1 cellular context compared by ENCODE assay signal in the genomic region with DNA sequence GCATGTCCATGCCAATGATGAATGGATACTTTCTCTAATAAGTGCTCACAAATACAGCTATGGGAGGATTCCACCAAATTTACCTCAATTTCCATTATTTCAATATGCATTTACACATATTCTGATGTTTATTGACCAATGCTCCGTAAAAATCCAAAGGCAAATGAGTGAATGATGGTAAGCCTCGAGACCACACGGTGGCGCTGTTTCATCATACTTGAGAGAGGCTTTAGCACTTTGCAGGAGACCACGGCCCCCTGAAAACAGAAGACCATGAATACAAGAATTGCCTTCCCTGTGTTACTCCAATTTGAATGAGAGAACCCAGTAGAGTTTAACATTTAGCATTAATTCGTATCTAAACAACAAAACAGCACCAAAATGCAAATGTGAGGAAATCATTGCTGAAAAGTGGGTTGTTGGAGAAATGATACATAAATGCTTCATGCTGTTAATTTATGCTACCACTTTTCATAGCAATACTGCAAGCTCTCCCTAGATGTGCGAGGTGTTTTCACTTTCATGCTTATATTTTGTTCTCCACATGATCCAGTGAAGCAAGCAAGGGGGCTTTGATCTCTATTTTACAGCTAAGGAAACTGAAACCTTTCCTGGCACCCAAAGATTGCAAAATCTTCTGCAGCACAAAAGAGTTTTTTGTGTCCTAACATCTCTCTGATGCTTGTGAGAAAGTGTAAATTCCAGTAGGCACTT.
TF ChIP-seq lines count a peak whose summit lies in the region.

No MANE protein-coding gene starts in this region.

TF ChIP-seq in HepG2, 621 proteins besides CTCF, POLR2A, EP300 and RAD21 (continued from another document):
- TF ChIP-seq, protein P1, sequence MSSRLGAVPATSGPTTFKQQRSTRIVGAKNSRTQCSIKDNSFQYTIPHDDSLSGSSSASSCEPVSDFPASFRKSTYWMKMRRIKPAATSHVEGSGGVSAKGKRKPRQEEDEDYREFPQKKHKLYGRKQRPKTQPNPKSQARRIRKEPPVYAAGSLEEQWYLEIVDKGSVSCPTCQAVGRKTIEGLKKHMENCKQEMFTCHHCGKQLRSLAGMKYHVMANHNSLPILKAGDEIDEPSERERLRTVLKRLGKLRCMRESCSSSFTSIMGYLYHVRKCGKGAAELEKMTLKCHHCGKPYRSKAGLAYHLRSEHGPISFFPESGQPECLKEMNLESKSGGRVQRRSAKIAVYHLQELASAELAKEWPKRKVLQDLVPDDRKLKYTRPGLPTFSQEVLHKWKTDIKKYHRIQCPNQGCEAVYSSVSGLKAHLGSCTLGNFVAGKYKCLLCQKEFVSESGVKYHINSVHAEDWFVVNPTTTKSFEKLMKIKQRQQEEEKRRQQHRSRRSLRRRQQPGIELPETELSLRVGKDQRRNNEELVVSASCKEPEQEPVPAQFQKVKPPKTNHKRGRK (CRISPR knock-in tag; IDR thresholded peaks at IDR 0.05) = no peak
- TF ChIP-seq FOSL1 (CRISPR knock-in tag; IDR thresholded peaks at IDR 0.05; ENCODE audit: borderline replicate concordance) = no peak
- TF ChIP-seq, protein P2, sequence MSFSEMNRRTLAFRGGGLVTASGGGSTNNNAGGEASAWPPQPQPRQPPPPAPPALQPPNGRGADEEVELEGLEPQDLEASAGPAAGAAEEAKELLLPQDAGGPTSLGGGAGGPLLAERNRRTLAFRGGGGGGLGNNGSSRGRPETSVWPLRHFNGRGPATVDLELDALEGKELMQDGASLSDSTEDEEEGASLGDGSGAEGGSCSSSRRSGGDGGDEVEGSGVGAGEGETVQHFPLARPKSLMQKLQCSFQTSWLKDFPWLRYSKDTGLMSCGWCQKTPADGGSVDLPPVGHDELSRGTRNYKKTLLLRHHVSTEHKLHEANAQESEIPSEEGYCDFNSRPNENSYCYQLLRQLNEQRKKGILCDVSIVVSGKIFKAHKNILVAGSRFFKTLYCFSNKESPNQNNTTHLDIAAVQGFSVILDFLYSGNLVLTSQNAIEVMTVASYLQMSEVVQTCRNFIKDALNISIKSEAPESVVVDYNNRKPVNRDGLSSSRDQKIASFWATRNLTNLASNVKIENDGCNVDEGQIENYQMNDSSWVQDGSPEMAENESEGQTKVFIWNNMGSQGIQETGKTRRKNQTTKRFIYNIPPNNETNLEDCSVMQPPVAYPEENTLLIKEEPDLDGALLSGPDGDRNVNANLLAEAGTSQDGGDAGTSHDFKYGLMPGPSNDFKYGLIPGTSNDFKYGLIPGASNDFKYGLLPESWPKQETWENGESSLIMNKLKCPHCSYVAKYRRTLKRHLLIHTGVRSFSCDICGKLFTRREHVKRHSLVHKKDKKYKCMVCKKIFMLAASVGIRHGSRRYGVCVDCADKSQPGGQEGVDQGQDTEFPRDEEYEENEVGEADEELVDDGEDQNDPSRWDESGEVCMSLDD (CRISPR knock-in tag; IDR thresholded peaks at IDR 0.05; ENCODE audit: borderline replicate concordance) = no peak
- peak; percentile 39; the same call in 1 of the 2 replicates for TF ChIP-seq SIX1 (CRISPR knock-in tag; IDR thresholded peaks at IDR 0.05; ENCODE audit: borderline replicate concordance)
- 0 out of 2 replicates have a peak, but pooled peaks have one; percentile 16 for TF ChIP-seq SOX5 (CRISPR knock-in tag; IDR thresholded peaks at IDR 0.05; ENCODE audit: borderline replicate concordance)
- 0 out of 2 replicates have a peak, but pooled peaks have one; percentile 35 for TF ChIP-seq SMYD3 (CRISPR knock-in tag; IDR thresholded peaks at IDR 0.05)
- no peak for TF ChIP-seq ZNF335 (CRISPR knock-in tag; IDR thresholded peaks at IDR 0.05)
- no peak for TF ChIP-seq ZKSCAN8 (CRISPR knock-in tag; IDR thresholded peaks at IDR 0.05; ENCODE audit: borderline replicate concordance)
- no peak for TF ChIP-seq ZSCAN21 (CRISPR knock-in tag; IDR thresholded peaks at IDR 0.05; ENCODE audit: borderline replicate concordance)
- TF ChIP-seq MIER2 (CRISPR knock-in tag; IDR thresholded peaks at IDR 0.05) = no peak
- no peak for TF ChIP-seq CHCHD3 (CRISPR knock-in tag; IDR thresholded peaks at IDR 0.05)
- no peak for TF ChIP-seq ZNF615 (CRISPR knock-in tag; IDR thresholded peaks at IDR 0.05; ENCODE audit: borderline replicate concordance)
- no peak for TF ChIP-seq ELF1 (CRISPR knock-in tag; IDR thresholded peaks at IDR 0.05)
- TF ChIP-seq GZF1 (CRISPR knock-in tag; IDR thresholded peaks at IDR 0.05) = no peak
- TF ChIP-seq THAP11 (CRISPR knock-in tag; IDR thresholded peaks at IDR 0.05) = peak; percentile 19; the same call in 1 of the 2 replicates
- TF ChIP-seq ELF3 (CRISPR knock-in tag; IDR thresholded peaks at IDR 0.05) = 0 out of 2 replicates have a peak, but pooled peaks have one; percentile 7
- TF ChIP-seq NCOA2 (CRISPR knock-in tag; IDR thresholded peaks at IDR 0.05) = peak; percentile 64
- TF ChIP-seq PPARG (CRISPR knock-in tag; conservative IDR thresholded peaks at IDR 0.05) = no peak
- TF ChIP-seq MLLT10 (CRISPR knock-in tag; IDR thresholded peaks at IDR 0.05) = no peak
- peak; percentile 89 for TF ChIP-seq SMC3 (IDR thresholded peaks at IDR 0.05; ENCODE audit: low read length)
- no peak for TF ChIP-seq ZNF296 (CRISPR knock-in tag; conservative IDR thresholded peaks at IDR 0.05)
- 0 out of 2 replicates have a peak, but pooled peaks have one; percentile 24 for TF ChIP-seq SAP130 (CRISPR knock-in tag; IDR thresholded peaks at IDR 0.05; ENCODE audit: low read depth)
- TF ChIP-seq MEIS1 (CRISPR knock-in tag; IDR thresholded peaks at IDR 0.05; ENCODE audit: borderline replicate concordance) = no peak
- TF ChIP-seq TEAD3 (CRISPR knock-in tag; optimal IDR thresholded peaks at IDR 0.05; ENCODE audit: borderline replicate concordance) = peak; percentile 43
- TF ChIP-seq PATZ1 (CRISPR knock-in tag; IDR thresholded peaks at IDR 0.05) = no peak
- no peak for TF ChIP-seq ZNF549 (CRISPR knock-in tag; IDR thresholded peaks at IDR 0.05)
- TF ChIP-seq NR2C2 (CRISPR knock-in tag; IDR thresholded peaks at IDR 0.05; ENCODE audit: borderline replicate concordance) = 0 out of 2 replicates have a peak, but pooled peaks have one; percentile 17
- TF ChIP-seq MAF1 (CRISPR knock-in tag; IDR thresholded peaks at IDR 0.05; ENCODE audit: borderline replicate concordance) = no peak
TF ChIP-seq in HepG2: peak in this region for 28.
